30 cellular contexts compared by ENCODE assay signal in genomic region chr4:126756050-126756809, GRCh38.
"Had no signal": no experiment of that assay in that cellular context is flagged by ENCODE, and none has a peak within 500 bp of the region (broad histone marks: within the 10 kb centered on the region; RNA-seq: fewer than 3 reads in every experiment).

No MANE protein-coding gene starts in this region.

- H3K9me3 ChIP-seq: colonic mucosa, gastrocnemius medialis, prostate gland, sigmoid colon, thoracic aorta, tibial nerve, upper lobe of left lung had no signal

- H3K4me1 Mint-ChIP-seq: mesothelial cell of epicardium; nephron; stimulated activated memory B cell treated with anti-CD40 and anti-IgM and Interleukin-4, amounts not matched to agents 10 μg/mL and 1 μg/mL and 100 μg/mL, for 72 hours had no signal

- H3K27me3 ChIP-seq: colonic mucosa, gastrocnemius medialis, sigmoid colon, spleen, tibial nerve, upper lobe of left lung had no signal

- H3K27me3 Mint-ChIP-seq: dendritic cell treated with granulocyte-macrophage colony-stimulating factor and Interleukin-4, amounts not matched to agents 40 ng/mL and 50 ng/mL, for 4 days; naive thymus-derived CD4-positive, alpha-beta T cell; stimulated activated memory B cell treated with anti-CD40 and anti-IgM and Interleukin-4, amounts not matched to agents 10 μg/mL and 1 μg/mL and 100 μg/mL, for 72 hours; stimulated activated naive CD8-positive, alpha-beta T cell treated with anti-CD3 and anti-CD28 coated beads, Interleukin-15, Interleukin-2, amounts not matched to agents 100 ng/mL and 50 ng/mL, for 24 hours had no signal

- H3K27ac ChIP-seq: colonic mucosa, epithelial cell of prostate, gastrocnemius medialis, prostate gland, sigmoid colon, skin epidermis, spleen, thoracic aorta, tibial nerve, upper lobe of left lung had no signal

- DNase-seq: colonic mucosa; effector CD8-positive, alpha-beta T cell; endodermal cell; foreskin fibroblast; gastrocnemius medialis; head of caudate nucleus; mesenchymal stem cell; mucosa of descending colon; naive thymus-derived CD4-positive, alpha-beta T cell; nucleus accumbens; right cardiac atrium; sigmoid colon; spleen; stimulated activated CD4-positive, alpha-beta T cell treated with anti-CD3 and anti-CD28 coated beads, Interleukin-4, amount 100 ng/mL, for 4 hours; upper lobe of left lung had no signal

- H3K4me1 ChIP-seq: colonic mucosa, gastrocnemius medialis, prostate gland, spleen, tibial nerve had no signal

- H3K4me3 Mint-ChIP-seq: dendritic cell treated with granulocyte-macrophage colony-stimulating factor and Interleukin-4, amounts not matched to agents 40 ng/mL and 50 ng/mL, for 4 days; endodermal cell; mesothelial cell of epicardium; naive thymus-derived CD4-positive, alpha-beta T cell; nephron; stimulated activated memory B cell treated with anti-CD40 and anti-IgM and Interleukin-4, amounts not matched to agents 10 μg/mL and 1 μg/mL and 100 μg/mL, for 72 hours; stimulated activated naive CD8-positive, alpha-beta T cell treated with anti-CD3 and anti-CD28 coated beads, Interleukin-15, Interleukin-2, amounts not matched to agents 100 ng/mL and 50 ng/mL, for 24 hours had no signal

- FAIRE-seq: keratinocyte, urothelium cell line had no signal

- H3K27ac Mint-ChIP-seq: dendritic cell treated with granulocyte-macrophage colony-stimulating factor and Interleukin-4, amounts not matched to agents 40 ng/mL and 50 ng/mL, for 4 days; endodermal cell; mesothelial cell of epicardium; naive thymus-derived CD4-positive, alpha-beta T cell; nephron; stimulated activated memory B cell treated with anti-CD40 and anti-IgM and Interleukin-4, amounts not matched to agents 10 μg/mL and 1 μg/mL and 100 μg/mL, for 72 hours; stimulated activated naive CD8-positive, alpha-beta T cell treated with anti-CD3 and anti-CD28 coated beads, Interleukin-15, Interleukin-2, amounts not matched to agents 100 ng/mL and 50 ng/mL, for 24 hours had no signal

- H3K36me3 ChIP-seq: colonic mucosa, gastrocnemius medialis, prostate gland, sigmoid colon, spleen, thoracic aorta, tibial nerve, upper lobe of left lung had no signal

- H3K36me3 Mint-ChIP-seq: mesothelial cell of epicardium; naive thymus-derived CD4-positive, alpha-beta T cell; stimulated activated memory B cell treated with anti-CD40 and anti-IgM and Interleukin-4, amounts not matched to agents 10 μg/mL and 1 μg/mL and 100 μg/mL, for 72 hours had no signal

- ATAC-seq: esophagus mucosa; gastrocnemius medialis; left lobe of liver; mucosa of descending colon; naive thymus-derived CD4-positive, alpha-beta T cell; stimulated activated memory B cell treated with anti-CD40 and anti-IgM and Interleukin-4, amounts not matched to agents 10 μg/mL and 1 μg/mL and 100 μg/mL, for 72 hours had no signal

- H3K9me3 Mint-ChIP-seq: dendritic cell treated with granulocyte-macrophage colony-stimulating factor and Interleukin-4, amounts not matched to agents 40 ng/mL and 50 ng/mL, for 4 days; endodermal cell; mesothelial cell of epicardium; nephron; stimulated activated memory B cell treated with anti-CD40 and anti-IgM and Interleukin-4, amounts not matched to agents 10 μg/mL and 1 μg/mL and 100 μg/mL, for 72 hours had no signal

- H3K4me3 ChIP-seq: colonic mucosa, gastrocnemius medialis, lung, mucosa of descending colon, prostate gland, sigmoid colon, skin epidermis, spleen, thoracic aorta, tibial nerve, upper lobe of left lung had no signal
